Comparison of ENCODE assay signal across 10 cellular contexts in the genomic region with DNA sequence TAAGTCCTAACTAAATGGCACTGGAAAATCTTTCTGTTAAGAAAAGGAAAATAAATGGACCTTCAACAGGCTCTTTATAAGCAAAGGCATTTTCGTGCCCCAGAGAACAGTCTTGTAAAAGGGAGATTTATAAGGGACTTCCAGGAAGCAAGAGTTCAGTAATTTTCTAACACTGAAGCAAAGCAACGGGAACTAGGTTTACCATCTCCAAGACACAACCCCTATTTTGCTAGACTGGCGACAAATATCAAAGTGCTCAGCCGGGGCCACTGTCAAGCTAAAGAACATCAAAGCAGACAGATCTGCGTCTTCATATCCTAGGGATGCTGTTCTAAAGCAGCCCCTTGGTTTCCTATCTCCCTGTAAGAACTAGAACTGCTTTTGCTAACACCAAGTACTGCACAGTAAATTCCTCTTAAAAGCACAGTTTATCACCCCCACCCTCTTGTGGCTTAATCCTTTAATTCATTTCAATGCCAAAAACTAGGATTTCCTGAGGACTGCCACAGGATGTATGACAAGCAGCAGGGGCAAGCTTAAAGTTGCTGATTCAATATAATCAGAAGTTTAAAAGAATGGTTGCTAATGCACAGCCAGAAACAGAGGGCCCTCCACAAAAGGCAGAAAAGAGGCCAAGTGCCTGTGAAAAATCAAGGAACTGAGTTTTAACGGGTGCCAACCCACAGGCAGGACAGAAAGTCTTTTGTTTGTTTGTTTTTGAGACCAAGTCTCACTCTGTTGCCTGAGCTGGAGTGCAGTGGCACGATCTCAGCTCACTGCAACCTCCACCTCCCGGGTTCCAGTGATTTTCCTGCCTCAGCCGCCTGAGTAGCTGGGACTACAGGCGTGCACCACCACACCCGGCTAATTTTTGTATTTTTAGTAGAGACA. TPM values are rescaled to one million over a fixed set of nuclear protein-coding genes. Genes with fewer than 3 reads are reported as not detected.
DNase-seq lines count a peak whose midpoint lies in the region; ATAC-seq and TF ChIP-seq lines count a peak whose summit lies in the region.
"Had no signal": no experiment of that assay in that cellular context is flagged by ENCODE, and none has a peak within 500 bp of the region (broad histone marks: within the 10 kb centered on the region; RNA-seq: fewer than 3 reads in every experiment).

No MANE protein-coding gene starts in this region.

- H3K27me3 ChIP-seq in transverse colon: no peaks in the 10 kb centered on the region

- TF ChIP-seq CTCF in activated CD8-positive, alpha-beta T cell treated with anti-CD3 and anti-CD28 coated beads for 36 hours (IDR thresholded peaks at IDR 0.05): no peak
- no peak for TF ChIP-seq CTCF in coronary artery (IDR thresholded peaks at IDR 0.05)
- no peak for TF ChIP-seq CTCF in transverse colon (IDR thresholded peaks at IDR 0.05)

- 56 to 76% methylated on average over 6 to 11 of the region's 11 CpGs for WGBS in transverse colon (ENCODE audit: low coverage in 1 of 2), 2 donors

- intact Hi-C loops in activated CD8-positive, alpha-beta T cell treated with anti-CD3 and anti-CD28 coated beads for 36 hours (cut with micrococcal nuclease): no loop called here
- intact Hi-C loops in transverse colon (cut with DNase I; ENCODE audit: low total_unique reads): no loop called here

- H3K36me3 Mint-ChIP-seq in activated CD8-positive, alpha-beta T cell treated with anti-CD3 and anti-CD28 coated beads, Interleukin-2, amount 10 ng/mL, durations not matched to agents 7 days and 5 days (ENCODE audit: low read depth): peaks cover 37% of the 10 kb centered on the region
- peaks cover 4% of the 10 kb centered on the region for H3K36me3 Mint-ChIP-seq in activated CD8-positive, alpha-beta T cell treated with anti-CD3 and anti-CD28 coated beads for 36 hours (ENCODE audit: low read depth)
- H3K36me3 Mint-ChIP-seq in memory B cell: peaks cover 12% of the 10 kb centered on the region

- no peak for DNase-seq in activated CD8-positive, alpha-beta T cell treated with anti-CD3 and anti-CD28 coated beads, Interleukin-2, amount 10 ng/mL, durations not matched to agents 7 days and 5 days
- DNase-seq in activated CD8-positive, alpha-beta T cell treated with anti-CD3 and anti-CD28 coated beads for 36 hours: no peak
- no peak for DNase-seq in coronary artery (ENCODE audit: low spot score)
- no peak for DNase-seq in memory B cell (ENCODE audit: low spot score in 2 of 2)
- DNase-seq in transverse colon: no peak
- DNase-seq: NCI-H2227 treated with DMSO at 0.1 percent for 48 hours had no signal

- ATAC-seq in activated CD8-positive, alpha-beta T cell treated with anti-CD3 and anti-CD28 coated beads, Interleukin-2, amount 10 ng/mL, durations not matched to agents 7 days and 5 days: peak; percentile 39
- no peak for ATAC-seq in activated CD8-positive, alpha-beta T cell treated with anti-CD3 and anti-CD28 coated beads for 36 hours
- ATAC-seq in memory B cell (ENCODE audit: low read depth) (peak; percentile 27), GM21528 (IDR thresholded peaks at IDR 0.05; ENCODE audit: low FRiP score, unreplicated experiment) (no peak), HG03095 (IDR thresholded peaks at IDR 0.05; ENCODE audit: unreplicated experiment) (no peak), GM18517 (IDR thresholded peaks at IDR 0.05; ENCODE audit: unreplicated experiment) (no peak)
- ATAC-seq: A549 had no signal

- H3K27ac Mint-ChIP-seq in activated CD8-positive, alpha-beta T cell treated with anti-CD3 and anti-CD28 coated beads, Interleukin-2, amount 10 ng/mL, durations not matched to agents 7 days and 5 days: peak overlapping the region; percentile 63
- no peak overlapping the region for H3K27ac Mint-ChIP-seq in activated CD8-positive, alpha-beta T cell treated with anti-CD3 and anti-CD28 coated beads for 36 hours
- H3K27ac Mint-ChIP-seq in memory B cell: peak overlapping the region; percentile 73

- no peak overlapping the region for H3K4me3 Mint-ChIP-seq in activated CD8-positive, alpha-beta T cell treated with anti-CD3 and anti-CD28 coated beads, Interleukin-2, amount 10 ng/mL, durations not matched to agents 7 days and 5 days
- no peak overlapping the region for H3K4me3 Mint-ChIP-seq in activated CD8-positive, alpha-beta T cell treated with anti-CD3 and anti-CD28 coated beads for 36 hours
- H3K4me3 Mint-ChIP-seq in memory B cell: no peak overlapping the region

- POLR2A ChIA-PET in activated CD8-positive, alpha-beta T cell treated with anti-CD3 and anti-CD28 coated beads, Interleukin-2, amount 10 ng/mL, durations not matched to agents 7 days and 5 days (lab: Charles Lee): interaction anchor here (0.8 kb wide), 1 partner anchor 9 kb away, joined by 3 read pairs; no protein-coding TSS in a partner anchor
- POLR2A ChIA-PET in activated CD8-positive, alpha-beta T cell treated with anti-CD3 and anti-CD28 coated beads for 36 hours (lab: Charles Lee): no interaction called here

- H3K27ac ChIP-seq in coronary artery (peak overlapping the region; percentile 41 to 68), transverse colon (peak overlapping the region; percentile 33 to 63 (median 58))
- H3K27ac ChIP-seq: A549 had no signal

- H3K4me3 ChIP-seq in coronary artery: no peak overlapping the region
- H3K4me3 ChIP-seq in transverse colon: no peak overlapping the region
- H3K4me3 ChIP-seq: A549 had no signal

- no peaks in the 10 kb centered on the region for H3K27me3 Mint-ChIP-seq in activated CD8-positive, alpha-beta T cell treated with anti-CD3 and anti-CD28 coated beads, Interleukin-2, amount 10 ng/mL, durations not matched to agents 7 days and 5 days (ENCODE audit: low read depth)
- no peaks in the 10 kb centered on the region for H3K27me3 Mint-ChIP-seq in activated CD8-positive, alpha-beta T cell treated with anti-CD3 and anti-CD28 coated beads for 36 hours
- H3K27me3 Mint-ChIP-seq in memory B cell: no peaks in the 10 kb centered on the region

- in situ Hi-C loops in transverse colon (cut with MboI; ENCODE audit: low pct_ligation_motif_present in 1 of 4, low pct_unique_long_range_greater_than_20kb in 1 of 4, low sequenced_read_pairs in 3 of 4): loop anchor here in 1 of 4 donors (10.0 kb wide), 1 partner anchor 78 kb away; no protein-coding TSS in a partner anchor

- H3K4me1 ChIP-seq in transverse colon: peaks cover 3 to 17% (median 11%) of the 10 kb centered on the region in 4 donors
- H3K4me1 ChIP-seq: A549 had no signal

- no peaks in the 10 kb centered on the region for H3K9me3 Mint-ChIP-seq in activated CD8-positive, alpha-beta T cell treated with anti-CD3 and anti-CD28 coated beads, Interleukin-2, amount 10 ng/mL, durations not matched to agents 7 days and 5 days (ENCODE audit: insufficient read depth)
- H3K9me3 Mint-ChIP-seq in activated CD8-positive, alpha-beta T cell treated with anti-CD3 and anti-CD28 coated beads for 36 hours: no peaks in the 10 kb centered on the region
- H3K9me3 Mint-ChIP-seq in memory B cell: no peaks in the 10 kb centered on the region

- peaks cover 0 to 11% (median 3%) of the 10 kb centered on the region in 4 donors for H3K36me3 ChIP-seq in transverse colon

- H3K9me3 ChIP-seq in transverse colon: no peaks in the 10 kb centered on the region
- H3K9me3 ChIP-seq: A549 had no signal

- no peak for TF ChIP-seq POLR2A in transverse colon (IDR thresholded peaks at IDR 0.05)

- CTCF ChIA-PET in activated CD8-positive, alpha-beta T cell treated with anti-CD3 and anti-CD28 coated beads, Interleukin-2, amount 10 ng/mL, durations not matched to agents 7 days and 5 days (lab: Charles Lee): interaction anchor here (1.2 kb wide), 1 partner anchor 9 kb away, joined by 5 read pairs; no protein-coding TSS in a partner anchor
- CTCF ChIA-PET in activated CD8-positive, alpha-beta T cell treated with anti-CD3 and anti-CD28 coated beads for 36 hours (lab: Charles Lee): interaction anchor here (0.9 kb wide), 1 partner anchor 10 kb away, joined by 3 read pairs; no protein-coding TSS in a partner anchor

- H3K4me1 Mint-ChIP-seq in activated CD8-positive, alpha-beta T cell treated with anti-CD3 and anti-CD28 coated beads, Interleukin-2, amount 10 ng/mL, durations not matched to agents 7 days and 5 days (ENCODE audit: low read depth): peaks cover 27% of the 10 kb centered on the region
- peaks cover 10% of the 10 kb centered on the region for H3K4me1 Mint-ChIP-seq in activated CD8-positive, alpha-beta T cell treated with anti-CD3 and anti-CD28 coated beads for 36 hours (ENCODE audit: low read depth)
- H3K4me1 Mint-ChIP-seq in memory B cell: peaks cover 10% of the 10 kb centered on the region

- TF ChIP-seq EP300 in transverse colon (IDR thresholded peaks at IDR 0.05; ENCODE audit: low read depth): no peak

RNA-seq across cellular contexts. Expression of gene ISM2, which starts 44.0 kb away (rescaled TPM):
- not detected for total RNA-seq in activated CD8-positive, alpha-beta T cell treated with anti-CD3 and anti-CD28 coated beads, Interleukin-2, amount 10 ng/mL, durations not matched to agents 7 days and 5 days
- under 1 TPM; 0.74 to 0.94 TPM for total RNA-seq in activated CD8-positive, alpha-beta T cell treated with anti-CD3 and anti-CD28 coated beads for 36 hours
- under 1 TPM in 1 of 4 donors, not detected in 3; 0.27 TPM for total RNA-seq in transverse colon

Comparison
In these comparisons a context has a peak if more than half of its experiments do, and no peak if none do; other contexts are left out.
1. ATAC-seq: peak in activated CD8-positive, alpha-beta T cell treated with anti-CD3 and anti-CD28 coated beads, Interleukin-2, amount 10 ng/mL, durations not matched to agents 7 days and 5 days (single experiment) and memory B cell (single experiment); none in activated CD8-positive, alpha-beta T cell treated with anti-CD3 and anti-CD28 coated beads for 36 hours (single experiment), GM21528 (single experiment), HG03095 (single experiment) and GM18517 (single experiment).